In the genomic region with DNA sequence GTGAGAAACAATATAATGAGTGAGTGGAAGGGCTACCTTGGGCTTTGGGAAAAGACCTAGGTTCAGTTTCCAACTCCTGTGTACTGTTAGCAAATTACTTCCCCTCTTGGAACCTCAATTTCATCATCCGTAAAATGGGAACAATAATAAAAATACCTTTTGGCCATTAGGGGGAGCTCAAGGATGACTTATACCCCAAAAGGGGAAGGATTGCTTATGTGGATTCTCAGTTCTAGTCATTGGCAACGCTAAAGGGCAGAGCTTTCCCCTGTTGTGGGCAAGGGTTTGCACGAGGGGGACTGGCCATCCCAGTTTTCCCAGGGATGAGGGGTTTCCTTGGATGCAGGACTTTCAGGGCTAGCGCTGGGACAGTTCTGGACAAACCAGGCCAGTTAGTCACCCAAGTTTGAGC, we compare ENCODE assay signal across 8 cellular contexts. TPM values are rescaled to one million over a fixed set of nuclear protein-coding genes. Genes with fewer than 3 reads are reported as not detected.
A peak's percentile ranks its signal among the peaks of the same experiment; 100 is the strongest.
DNase-seq lines count a peak whose midpoint lies in the region; ATAC-seq, FAIRE-seq and TF ChIP-seq lines count a peak whose summit lies in the region.

No MANE protein-coding gene starts in this region.

- H3K4me3 Mint-ChIP-seq in activated CD4-positive, alpha-beta T cell treated with anti-CD3 and anti-CD28 coated beads, Interleukin-2, amount 10 ng/mL, durations not matched to agents 24 days and 14 days: no peak overlapping the region

- RAD21 ChIA-PET in GM12878 (lab: Charles Lee; ENCODE audit: unreplicated experiment): interaction anchor here (0.8 to 9.1 kb wide), 21 partner anchors 8 to 470 kb away, joined by 3 to 106 read pairs (median 5); partner anchors contain the start of gene TRAF6

- H3K9me3 Mint-ChIP-seq in activated CD4-positive, alpha-beta T cell treated with anti-CD3 and anti-CD28 coated beads, Interleukin-2, amount 10 ng/mL, durations not matched to agents 24 days and 14 days: no peaks in the 10 kb centered on the region

- no peak for TF ChIP-seq POLR2A in GM12878 (IDR thresholded peaks at IDR 0.05; ENCODE audit: low read depth, low read length)

- TF ChIP-seq EP300 in GM12878 (IDR thresholded peaks at IDR 0.05; ENCODE audit: borderline replicate concordance in 1 of 2, control insufficient read depth in 1 of 2, low read depth in 2 of 2, low read length in 2 of 2): no peak

- no peak overlapping the region for H3K27ac ChIP-seq in GM12878 (ENCODE audit: control insufficient read depth, insufficient read depth)

- no peak overlapping the region for H3K9ac ChIP-seq in GM12878 (ENCODE audit: control insufficient read depth, insufficient read depth, low read length)

- BruUV-seq in GM12878 (replicated peaks; lab: Mats Ljungman, UMichigan): no TSS peak

- peaks cover 3% of the 10 kb centered on the region; the same call in 1 of the 2 replicates for H3K4me1 ChIP-seq in GM12878 (ENCODE audit: control insufficient read depth, insufficient read depth, low read length)

- peak; percentile 73 for ATAC-seq in GM12878
- ATAC-seq in left colon: peak; percentile 18

- H3K36me3 Mint-ChIP-seq in activated CD4-positive, alpha-beta T cell treated with anti-CD3 and anti-CD28 coated beads, Interleukin-2, amount 10 ng/mL, durations not matched to agents 24 days and 14 days (ENCODE audit: low read depth): no peaks in the 10 kb centered on the region

- H3K36me3 ChIP-seq in GM12878 (ENCODE audit: control insufficient read depth in 2 of 2, insufficient read depth in 2 of 2, low read length in 1 of 2): no peaks in the 10 kb centered on the region

- SMC1A ChIA-PET in GM12878 (lab: Charles Lee; ENCODE audit: uncharacterized antibody, unreplicated experiment): interaction anchor here (0.6 to 10.8 kb wide), 20 partner anchors 8 to 455 kb away, joined by 3 to 181 read pairs (median 4); no protein-coding TSS in a partner anchor

- peaks cover 3% of the 10 kb centered on the region for H3K27me3 Mint-ChIP-seq in activated CD4-positive, alpha-beta T cell treated with anti-CD3 and anti-CD28 coated beads, Interleukin-2, amount 10 ng/mL, durations not matched to agents 24 days and 14 days

- H3K9me3 ChIP-seq in GM12878 (replicated peaks; ENCODE audit: control insufficient read depth, insufficient read depth, low read length): no peaks in the 10 kb centered on the region

- peaks cover 0 to 4% of the 10 kb centered on the region in 2 experiments; a peak in 2 of 4 replicates for H3K27me3 ChIP-seq in GM12878 (replicated peaks in 1 of 2; ENCODE audit: control insufficient read depth in 2 of 2, insufficient read depth in 2 of 2, low read length in 1 of 2)

- intact Hi-C loops in activated CD4-positive, alpha-beta T cell treated with anti-CD3 and anti-CD28 coated beads, Interleukin-2, amount 10 ng/mL, durations not matched to agents 24 days and 14 days (cut with micrococcal nuclease): loop anchor here (1.0 to 2.0 kb wide), 6 partner anchors 61 to 455 kb away; no protein-coding TSS in a partner anchor
- intact Hi-C loops in GM12878 (cut with micrococcal nuclease; ENCODE audit: unreplicated experiment): loop anchor here (1.0 to 10.0 kb wide), 4 partner anchors 186 to 452 kb away; no protein-coding TSS in a partner anchor
- intact Hi-C loops in left colon (cut with DNase I, micrococcal nuclease): no loop called here

- 13% methylated on average over 4 of the region's 4 CpGs for WGBS in GM12878 (ENCODE audit: insufficient coverage, insufficient replicate concordance, low lambda C conversion rate, missing lambda C conversion rate)

- DNase-seq in activated CD4-positive, alpha-beta T cell treated with anti-CD3 and anti-CD28 coated beads, Interleukin-2, amount 10 ng/mL, durations not matched to agents 24 days and 14 days: peak; percentile 78
- no peak for DNase-seq in activated CD4-positive, alpha-beta T cell treated with anti-CD3 and anti-CD28 coated beads, Interleukin-2, amount 50 U/mL, for 1 hour
- DNase-seq in H4 (ENCODE audit: low spot score) (peak; percentile 56), NCI-H2227 treated with DMSO at 0.1 percent for 48 hours (lab: John Stamatoyannopoulos, UW) (peak; percentile 7), GM12878 (ENCODE audit: low read depth, low spot score) (peak; percentile 23), left colon (no peak), NCI-H146 (lab: John Stamatoyannopoulos, UW) (no peak)
- no peak for DNase-seq in activated CD8-positive, alpha-beta memory T cell treated with anti-CD3 and anti-CD28 coated beads, Interleukin-2, amount 50 U/mL, for 4 hours

- H3K4me2 ChIP-seq in GM12878 (ENCODE audit: control insufficient read depth, insufficient read depth): no peak overlapping the region

- no peak overlapping the region for H3K4me3 ChIP-seq in GM12878

- CTCF ChIA-PET in GM12878 (lab: Yijun Ruan, JAX): interaction anchor here (0.7 to 18.4 kb wide), 47 partner anchors 8 to 454 kb away, joined by 3 to 286 read pairs (median 4); partner anchors contain the start of gene TRAF6

- peak; percentile 49 for FAIRE-seq in GM12878 (lab: Jason Lieb, UNC)

- no peaks in the 10 kb centered on the region for H4K20me1 ChIP-seq in GM12878 (ENCODE audit: control insufficient read depth, insufficient read depth)

- H2AFZ ChIP-seq in GM12878 (ENCODE audit: control insufficient read depth, low read depth, low read length): no peak overlapping the region

- TF ChIP-seq RAD21 in GM12878 (IDR thresholded peaks at IDR 0.05; ENCODE audit: insufficient read depth, low read depth, low read length): peak; percentile 87

- peak; percentile 44 to 71 (median 64); a peak in 5 of 6 replicates for TF ChIP-seq CTCF in GM12878 (IDR thresholded peaks at IDR 0.05 in 2 of 3, conservative IDR thresholded peaks at IDR 0.05 in 1 of 3; ENCODE audit: control insufficient read depth in 2 of 3, extremely low read depth in 1 of 3, insufficient read depth in 1 of 3, low read depth in 3 of 3, low read length in 3 of 3)

- peaks cover 26% of the 10 kb centered on the region for H3K4me1 Mint-ChIP-seq in activated CD4-positive, alpha-beta T cell treated with anti-CD3 and anti-CD28 coated beads, Interleukin-2, amount 10 ng/mL, durations not matched to agents 24 days and 14 days

- H3K27ac Mint-ChIP-seq in activated CD4-positive, alpha-beta T cell treated with anti-CD3 and anti-CD28 coated beads, Interleukin-2, amount 10 ng/mL, durations not matched to agents 24 days and 14 days: no peak overlapping the region

- in situ Hi-C loops in GM12878 (cut with MboI): loop anchor here (5.0 kb wide), 1 partner anchor 200 kb away; no protein-coding TSS in a partner anchor

- POLR2A ChIA-PET in GM12878 (lab: Charles Lee): no interaction called here

- peaks cover 3% of the 10 kb centered on the region for H3K79me2 ChIP-seq in GM12878 (ENCODE audit: control insufficient read depth, insufficient read depth, low read length)

TF ChIP-seq in GM12878, 131 proteins besides CTCF, POLR2A, EP300 and RAD21 (continues in another document):
- TF ChIP-seq RCOR1 (conservative IDR thresholded peaks at IDR 0.05; ENCODE audit: low read depth, low read length): 0 out of 2 replicates have a peak, but pooled peaks have one; percentile 84
- no peak for TF ChIP-seq SMAD5 (IDR thresholded peaks at IDR 0.05; ENCODE audit: low read depth)
- peak; percentile 23 to 28; a peak in 1 of 4 replicates for TF ChIP-seq IKZF2 (IDR thresholded peaks at IDR 0.05)
- TF ChIP-seq STAT3 (IDR thresholded peaks at IDR 0.05; ENCODE audit: low read depth, low read length): 0 out of 2 replicates have a peak, but pooled peaks have one; percentile 60

RNA-seq across cellular contexts. Expression of gene COMMD9, which starts 3.1 kb away (rescaled TPM):
- total RNA-seq in activated CD4-positive, alpha-beta T cell treated with anti-CD3 and anti-CD28 coated beads, Interleukin-2, amount 10 ng/mL, durations not matched to agents 24 days and 14 days: 39.0 and 42.3 TPM in 2 replicates
- 69.1 and 74.5 TPM in 2 replicates for total RNA-seq in H4 (2014; rRNA removed; shearing (Covaris generic))
- total RNA-seq in GM12878 (2013; cell fraction: nucleolus; rRNA removed): 11.6 and 13.9 TPM in 2 replicates
- total RNA-seq in GM12878 (2014; rRNA removed) (39.0 and 41.9 TPM in 2 replicates), GM12878 (2014; rRNA removed; fragmentation: Illumina TruSeq; extraction: Trizol) (26.6 and 31.4 TPM in 2 replicates), GM12878 (2021) (47.3 and 47.4 TPM in 2 replicates), left colon (10 to 100 TPM; 38.1 to 42.2 TPM)
- polyA plus RNA-seq in GM12878 (2011; ENCODE audit: low read depth): 9.5 TPM
- polyA plus RNA-seq in GM12878 (2011; rRNA removed) (26.8 and 38.6 TPM in 2 replicates), GM12878 (2014; fragmentation: Illumina TruSeq; extraction: Trizol) (41.9 and 55.9 TPM in 2 replicates), GM12878 (2014; fragmentation: Nextera tagmentation; extraction: Ambion mirVana) (100 to 1,000 TPM; 102 to 119 TPM), GM12878 (2014; rRNA removed) (49.8 and 56.4 TPM in 2 replicates), GM12878 (2016; fragmentation: Nextera tagmentation; extraction: Ambion mirVana) (10 to 100 TPM; 77.7 to 78.7 TPM)
- 32.5 and 52.8 TPM in 2 replicates for polyA plus RNA-seq in GM12878 (2011; cell fraction: cytosol; rRNA removed)
- polyA plus RNA-seq in GM12878 (2011; cell fraction: nucleus; rRNA removed): 31.8 and 39.6 TPM in 2 replicates
- polyA plus RNA-seq in GM12878 (2012): 22.3 and 27.3 TPM in 2 replicates
- 26.9 and 34.7 TPM in 2 replicates for polyA minus RNA-seq in GM12878 (2011; rRNA and poly(A)+ RNA removed)
- polyA minus RNA-seq in GM12878 (2011; cell fraction: cytosol; rRNA and poly(A)+ RNA removed): 7.6 and 12.8 TPM in 2 replicates
- polyA minus RNA-seq in GM12878 (2011; cell fraction: nucleus; rRNA and poly(A)+ RNA removed): 5.2 and 8.6 TPM in 2 replicates

RNA-seq across cellular contexts. Expression of gene PRR5L, which starts 3.8 kb away (rescaled TPM):
- 52.3 and 54.5 TPM in 2 replicates for total RNA-seq in activated CD4-positive, alpha-beta T cell treated with anti-CD3 and anti-CD28 coated beads, Interleukin-2, amount 10 ng/mL, durations not matched to agents 24 days and 14 days
- total RNA-seq in H4 (2014; rRNA removed; shearing (Covaris generic)): 38.2 and 75.8 TPM in 2 replicates
- total RNA-seq in GM12878 (2013; cell fraction: nucleolus; rRNA removed): 2.9 and 5.1 TPM in 2 replicates
- total RNA-seq in GM12878 (2014; rRNA removed): 1.3 and 1.7 TPM in 2 replicates
- 0.67 and 1.1 TPM in 2 replicates for total RNA-seq in GM12878 (2014; rRNA removed; fragmentation: Illumina TruSeq; extraction: Trizol)
- 0.58 and 1.5 TPM in 2 replicates for total RNA-seq in GM12878 (2021)
- polyA plus RNA-seq in GM12878 (2011; ENCODE audit: low read depth): 0.35 TPM
- 2.3 and 4.2 TPM in 2 replicates for polyA plus RNA-seq in GM12878 (2011; rRNA removed)
- polyA plus RNA-seq in GM12878 (2011; cell fraction: cytosol; rRNA removed): 3.2 and 4.4 TPM in 2 replicates
- polyA plus RNA-seq in GM12878 (2011; cell fraction: nucleus; rRNA removed): 7.5 and 10.8 TPM in 2 replicates
- polyA plus RNA-seq in GM12878 (2012): 0.46 and 0.51 TPM in 2 replicates
- 0.60 and 0.93 TPM in 2 replicates for polyA plus RNA-seq in GM12878 (2014; fragmentation: Illumina TruSeq; extraction: Trizol)
- polyA plus RNA-seq in GM12878 (2014; fragmentation: Nextera tagmentation; extraction: Ambion mirVana): under 1 TPM; 0.11 to 0.24 TPM
- 0.47 and 1.3 TPM in 2 replicates for polyA plus RNA-seq in GM12878 (2014; rRNA removed)
- polyA plus RNA-seq in GM12878 (2016; fragmentation: Nextera tagmentation; extraction: Ambion mirVana): under 1 TPM in 1 of 2 experiments, not detected in 1; 0.24 TPM
- 6.6 and 8.1 TPM in 2 replicates for polyA minus RNA-seq in GM12878 (2011; rRNA and poly(A)+ RNA removed)
- 1.2 and 5.4 TPM in 2 replicates for polyA minus RNA-seq in GM12878 (2011; cell fraction: cytosol; rRNA and poly(A)+ RNA removed)
- 3.6 and 12.3 TPM in 2 replicates for polyA minus RNA-seq in GM12878 (2011; cell fraction: nucleus; rRNA and poly(A)+ RNA removed)
- 100 to 1,000 TPM; 172 to 264 TPM for total RNA-seq in left colon

Comparison
In these comparisons a context has a peak if more than half of its experiments do, and no peak if none do; other contexts are left out.
1. DNase-seq: peak in activated CD4-positive, alpha-beta T cell treated with anti-CD3 and anti-CD28 coated beads, Interleukin-2, amount 10 ng/mL, durations not matched to agents 24 days and 14 days (single experiment), H4 (single experiment), NCI-H2227 treated with DMSO at 0.1 percent for 48 hours (single experiment) and GM12878 (single experiment); none in activated CD4-positive, alpha-beta T cell treated with anti-CD3 and anti-CD28 coated beads, Interleukin-2, amount 50 U/mL, for 1 hour (single experiment), left colon (0 of 2), activated CD8-positive, alpha-beta memory T cell treated with anti-CD3 and anti-CD28 coated beads, Interleukin-2, amount 50 U/mL, for 4 hours (single experiment) and NCI-H146 (single experiment).
2. intact Hi-C loops: an anchor here in activated CD4-positive, alpha-beta T cell treated with anti-CD3 and anti-CD28 coated beads, Interleukin-2, amount 10 ng/mL, durations not matched to agents 24 days and 14 days (1.0 to 2.0 kb wide) and GM12878 (1.0 to 10.0 kb wide); none called in left colon.